8 cellular contexts compared by ENCODE assay signal in genomic region chr3:109685084-109686079, GRCh38.
A peak's percentile ranks its signal among the peaks of the same experiment; 100 is the strongest.
DNase-seq lines count a peak whose midpoint lies in the region; ATAC-seq and TF ChIP-seq lines count a peak whose summit lies in the region.

No MANE protein-coding gene starts in this region.

- DNase-seq in ELR (ENCODE audit: low read depth) (peak; percentile 99), SJSA1 (ENCODE audit: low read depth in 1 of 2, low spot score in 2 of 2) (peak; percentile 22 to 54), retinal pigment epithelial cell (ENCODE audit: low read depth) (peak; percentile 99), NCI-H526 treated with DMSO at 0.1 percent for 48 hours (lab: John Stamatoyannopoulos, UW) (no peak), NCI-H446 treated with DMSO at 0.1 percent for 48 hours (lab: John Stamatoyannopoulos, UW) (no peak), progenitor cell of endocrine pancreas (ENCODE audit: low spot score, unreplicated experiment) (no peak)

- TF ChIP-seq CTCF in gastroesophageal sphincter (IDR thresholded peaks at IDR 0.05) (no peak), retinal pigment epithelial cell (conservative IDR thresholded peaks at IDR 0.05; ENCODE audit: low read depth, low read length) (no peak), progenitor cell of endocrine pancreas (IDR thresholded peaks at IDR 0.05; ENCODE audit: unreplicated experiment) (no peak)

- H3K4me1 ChIP-seq in SJSA1 (replicated peaks) (peaks cover 5% of the 10 kb centered on the region; the same call in 1 of the 2 replicates), gastroesophageal sphincter (peaks cover 0 to 14% (median 5%) of the 10 kb centered on the region in 3 donors)

- H3K27ac ChIP-seq in SJSA1 = no peak overlapping the region
- H3K27ac ChIP-seq in gastroesophageal sphincter = peak overlapping the region; percentile 59 to 79 (median 75)

- TF ChIP-seq POLR2A in gastroesophageal sphincter (IDR thresholded peaks at IDR 0.05) = no peak

- H3K36me3 Mint-ChIP-seq in progenitor cell of endocrine pancreas (ENCODE audit: insufficient read depth) = no peaks in the 10 kb centered on the region

- no peak overlapping the region for H3K27ac Mint-ChIP-seq in progenitor cell of endocrine pancreas

- no peaks in the 10 kb centered on the region for H3K27me3 Mint-ChIP-seq in progenitor cell of endocrine pancreas

- no peak overlapping the region for H3K4me3 Mint-ChIP-seq in progenitor cell of endocrine pancreas (ENCODE audit: low read depth)

- H3K4me3 ChIP-seq in SJSA1 (no peak overlapping the region), gastroesophageal sphincter (no peak overlapping the region), retinal pigment epithelial cell (ENCODE audit: low read length) (no peak overlapping the region)

- WGBS in gastroesophageal sphincter (ENCODE audit: low coverage in 1 of 2), 2 donors = 38 to 57% methylated on average over 2 to 3 of the region's 5 CpGs

- no peaks in the 10 kb centered on the region for H3K9me3 Mint-ChIP-seq in progenitor cell of endocrine pancreas (ENCODE audit: low read depth)

- H3K27me3 ChIP-seq in SJSA1 (replicated peaks) = no peaks in the 10 kb centered on the region
- no peaks in the 10 kb centered on the region for H3K27me3 ChIP-seq in gastroesophageal sphincter

- H3K36me3 ChIP-seq in SJSA1 (no peaks in the 10 kb centered on the region), gastroesophageal sphincter (no peaks in the 10 kb centered on the region)

- H3K9me3 ChIP-seq in SJSA1 (replicated peaks) (no peaks in the 10 kb centered on the region), gastroesophageal sphincter (no peaks in the 10 kb centered on the region)

- peaks cover 5% of the 10 kb centered on the region for H3K4me1 Mint-ChIP-seq in progenitor cell of endocrine pancreas (ENCODE audit: low read depth)

- ATAC-seq in gastroesophageal sphincter (peak; percentile 95), HG03045 (IDR thresholded peaks at IDR 0.05; ENCODE audit: unreplicated experiment) (no peak)

- TF ChIP-seq EP300 in gastroesophageal sphincter (IDR thresholded peaks at IDR 0.05) = no peak

Comparison
In these comparisons a context has a peak if more than half of its experiments do, and no peak if none do; other contexts are left out.
1. DNase-seq: peak in ELR (single experiment), SJSA1 (2 of 2) and retinal pigment epithelial cell (single experiment); none in NCI-H526 treated with DMSO at 0.1 percent for 48 hours (single experiment), NCI-H446 treated with DMSO at 0.1 percent for 48 hours (single experiment) and progenitor cell of endocrine pancreas (single experiment).